ENCODE assay signal across 8 cellular contexts in the genomic region with DNA sequence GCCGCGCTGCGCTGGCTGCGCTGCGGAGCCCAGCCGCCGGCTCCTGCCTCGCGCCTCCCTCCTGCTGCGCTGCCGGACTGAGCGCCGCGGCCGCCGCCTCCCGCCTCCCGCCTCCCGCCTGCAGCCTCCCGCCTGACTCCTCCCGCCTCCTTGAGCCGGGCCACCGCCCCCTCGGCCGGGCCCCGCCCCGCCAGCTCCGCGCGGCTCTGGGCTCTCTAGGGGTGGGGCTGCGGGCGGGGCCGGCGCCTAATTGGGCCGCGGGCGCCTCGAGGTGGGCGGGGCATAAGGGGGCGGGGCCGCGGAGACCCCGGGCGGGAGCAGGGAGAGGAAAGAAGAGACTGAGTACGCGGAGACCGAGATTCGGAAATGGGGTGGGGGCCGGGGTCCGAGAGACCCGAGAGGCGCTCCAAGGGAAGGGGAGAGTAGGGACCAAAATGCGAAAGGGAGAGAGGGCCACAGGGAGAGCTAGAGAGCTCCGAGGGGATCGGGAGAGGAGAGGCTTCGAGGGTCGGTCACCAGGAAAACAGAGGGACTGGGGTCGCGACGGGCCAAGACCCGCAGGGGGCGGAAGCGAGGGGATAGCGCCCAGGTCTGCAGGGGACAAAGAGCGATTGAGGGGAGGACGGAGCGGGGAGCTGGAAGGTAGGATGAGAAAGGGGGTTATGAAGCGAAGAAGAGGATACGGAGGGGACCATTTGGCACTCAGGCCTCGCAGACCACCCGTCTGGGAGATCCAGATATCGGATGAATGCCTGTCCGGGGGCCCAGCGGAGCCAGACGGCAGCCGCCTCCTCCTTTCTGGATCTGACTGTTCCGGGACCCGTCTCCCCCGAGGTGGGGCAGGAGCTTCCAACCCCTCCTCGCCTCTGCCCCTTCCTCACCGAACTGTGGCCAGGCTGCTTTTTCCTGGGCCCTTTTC. TPM values are rescaled to one million over a fixed set of nuclear protein-coding genes. Genes with fewer than 3 reads are reported as not detected.
DNase-seq lines count a peak whose midpoint lies in the region; ATAC-seq and TF ChIP-seq lines count a peak whose summit lies in the region.

Gene C1QL1, minus strand, starts transcription at position 79 of the 919 bp plus-strand sequence. CDS start 255 bp downstream, outside the sequence.

- TF ChIP-seq POLR2A in lower leg skin (IDR thresholded peaks at IDR 0.05) = no peak

- POLR2A ChIA-PET in AG04450 (lab: Yijun Ruan, JAX) = interaction anchor here (0.5 to 1.0 kb wide), 5 partner anchors 11 to 206 kb away, joined by 3 to 5 read pairs (median 4); no protein-coding TSS in a partner anchor

- H3K4me3 ChIP-seq in AG04450 (ENCODE audit: low read depth, low read length) = peak within 1 kb of the TSS; percentile 61
- peak within 1 kb of the TSS; percentile 13 for H3K4me3 ChIP-seq in lower leg skin (ENCODE audit: low read depth, poor library complexity, severe bottlenecking)

- H3K27ac ChIP-seq in AG04450 (ENCODE audit: low read depth, low read length) = no peak within 1 kb of the TSS

- no peaks in the 10 kb centered on the region; the same call in 1 of the 2 replicates for H3K9me3 ChIP-seq in AG04450 (ENCODE audit: control insufficient read depth, insufficient read depth, low read length)

- ATAC-seq in GM19023 (IDR thresholded peaks at IDR 0.05; ENCODE audit: unreplicated experiment) (peak; percentile 85), HG03342 (IDR thresholded peaks at IDR 0.05; ENCODE audit: unreplicated experiment) (peak; percentile 85)

- peaks cover 47% of the 10 kb centered on the region for H3K27me3 ChIP-seq in AG04450 (ENCODE audit: control insufficient read depth, insufficient read depth, low read length)

- DNase-seq in AG04450 (ENCODE audit: low read depth, low spot score) = peak; percentile 39
- DNase-seq in NCI-H460 (ENCODE audit: extremely low read depth, low read depth) = peak; percentile 92
- DNase-seq in activated CD4-positive, alpha-beta T cell treated with anti-CD3 and anti-CD28 coated beads, Interleukin-2, amount 50 U/mL, for 24 hours (ENCODE audit: low read depth in 1 of 2, low spot score in 1 of 2) = peak; percentile 71 to 74
- peak; percentile 91 for DNase-seq in dermis blood vessel endothelial cell
- DNase-seq in lower leg skin (ENCODE audit: low spot score in 2 of 2) = peak; percentile 78 to 97
- DNase-seq in stimulated activated CD4-positive, alpha-beta T cell treated with anti-CD3 and anti-CD28 coated beads, Interleukin-4, amount 100 ng/mL, for 1 hour = peak; percentile 90

- intact Hi-C loops in lower leg skin (cut with DNase I; ENCODE audit: low total_unique reads) = no loop called here

- WGBS in lower leg skin, 2 donors = 7% methylated on average over 53 to 57 of the region's 81 CpGs

- CTCF ChIA-PET in AG04450 (lab: Charles Lee) = interaction anchor here (0.6 to 1.2 kb wide), 4 partner anchors 9 to 51 kb away, joined by 3 to 5 read pairs (median 4); no protein-coding TSS in a partner anchor

- TF ChIP-seq CTCF in AG04450 (IDR thresholded peaks at IDR 0.05; ENCODE audit: low read depth, low read length) (peak; percentile 29), lower leg skin (IDR thresholded peaks at IDR 0.05) (no peak)

RNA-seq across cellular contexts. Expression of gene C1QL1, which starts in this region (rescaled TPM):
- polyA plus RNA-seq in AG04450 (2011; rRNA removed) = 1.9 and 2.2 TPM in 2 replicates
- polyA minus RNA-seq in AG04450 (2011; rRNA and poly(A)+ RNA removed) = 1.1 and 1.8 TPM in 2 replicates
- total RNA-seq in NCI-H460 (2014; rRNA removed; shearing (Covaris generic)) = 0.72 and 0.84 TPM in 2 replicates
- polyA plus RNA-seq in NCI-H460 (2014; cell fraction: nucleus; rRNA removed) = 2.4 and 4.9 TPM in 2 replicates
- total RNA-seq in dermis blood vessel endothelial cell (0.14 TPM in 1 of 2 replicates, not detected in the other), lower leg skin (1 to 10 TPM in 1 of 4 donors, under 1 TPM in 3; 0.21 to 1.4 (median 0.73) TPM)

Comparison
In these comparisons a context has a peak if more than half of its experiments do, and no peak if none do; other contexts are left out.
1. Peak in DNase-seq in dermis blood vessel endothelial cell; RNA of the gene not detected or under 1 TPM.
2. DNase-seq: peak in every context shown above with its lines; median percentile 92 in NCI-H460; 91 in dermis blood vessel endothelial cell; 90 in stimulated activated CD4-positive, alpha-beta T cell treated with anti-CD3 and anti-CD28 coated beads, Interleukin-4, amount 100 ng/mL, for 1 hour; 88 in lower leg skin; 72 in activated CD4-positive, alpha-beta T cell treated with anti-CD3 and anti-CD28 coated beads, Interleukin-2, amount 50 U/mL, for 24 hours; 39 in AG04450.